8 cellular contexts compared by ENCODE assay signal in the genomic region with DNA sequence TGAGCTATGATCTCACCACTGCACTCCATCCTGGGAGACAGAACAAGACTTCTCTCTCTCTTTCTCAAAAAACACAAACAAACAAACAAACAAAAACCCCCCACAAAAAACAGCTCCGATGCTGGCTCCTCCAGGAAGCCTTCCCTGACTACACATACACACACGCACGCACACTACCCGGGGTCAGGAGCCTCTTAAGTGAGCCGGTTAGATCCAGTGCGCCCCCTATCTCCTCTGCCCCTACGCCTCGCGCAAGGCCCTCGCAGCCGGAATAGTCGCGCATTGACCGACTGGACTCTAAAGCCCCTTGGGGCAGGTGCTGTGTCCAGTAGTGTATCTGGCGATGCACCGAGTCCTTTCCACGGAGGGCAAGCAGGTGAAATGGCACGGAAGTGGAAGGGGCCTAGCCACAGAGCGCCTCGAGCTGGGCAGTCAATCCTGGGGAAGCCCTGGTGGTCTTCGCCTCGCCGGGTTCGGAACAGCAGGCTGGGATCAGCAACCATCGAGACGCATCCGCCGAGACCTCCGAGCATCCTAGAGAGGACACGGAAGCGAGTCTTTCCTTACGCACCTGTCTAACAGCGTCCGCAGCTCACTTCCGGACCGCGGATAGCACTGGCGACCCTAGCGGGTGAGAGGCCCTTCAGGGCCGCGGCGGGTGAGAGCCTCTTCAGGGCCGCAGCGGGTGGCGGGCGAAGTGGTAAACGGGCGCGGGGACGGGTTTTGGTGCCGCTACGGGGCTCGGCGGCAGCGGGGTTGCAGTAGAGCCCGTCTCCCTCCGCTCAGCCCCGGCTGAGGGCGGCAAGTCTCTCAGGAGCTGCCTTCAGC. TPM values are rescaled to one million over a fixed set of nuclear protein-coding genes. Genes with fewer than 3 reads are reported as not detected.
DNase-seq lines count a peak whose midpoint lies in the region; ATAC-seq and TF ChIP-seq lines count a peak whose summit lies in the region.

ZSCAN25 (plus strand) TSS at position 588 of the 828 bp plus-strand sequence. CDS start 2,661 bp downstream, outside the sequence.

- peaks cover 56% of the 10 kb centered on the region for H3K79me2 ChIP-seq in DND-41 (ENCODE audit: insufficient read depth, low read length)

- H2AFZ ChIP-seq in DND-41 (ENCODE audit: low read depth, low read length), result peak within 1 kb of the TSS; percentile 100

- H3K9ac ChIP-seq in DND-41 (ENCODE audit: low read depth, low read length), result peak within 1 kb of the TSS; percentile 79

- peaks cover 4% of the 10 kb centered on the region for H3K27me3 Mint-ChIP-seq in activated T-helper 1 cell treated with anti-CD3 and anti-CD28 coated beads, Interleukin-12 subunit alpha, Interleukin-12 subunit beta, Interleukin-2, Interleukin-4 antibody, amounts not matched to agents 30 ng/mL and 10 ng/mL and 1 ng/mL, durations not matched to agents 14 hours and 24 hours and 36 hours (ENCODE audit: insufficient read depth)
- H3K27me3 Mint-ChIP-seq in naive thymus-derived CD8-positive, alpha-beta T cell, result no peaks in the 10 kb centered on the region

- ATAC-seq in DND-41 (ENCODE audit: insufficient read depth, low read depth) (peak; percentile 95), GM21723 (IDR thresholded peaks at IDR 0.05; ENCODE audit: unreplicated experiment) (peak; percentile 94)
- ATAC-seq in naive thymus-derived CD8-positive, alpha-beta T cell, result peak; percentile 96

- intact Hi-C loops in activated T-helper 1 cell treated with anti-CD3 and anti-CD28 coated beads, Interleukin-12 subunit alpha, Interleukin-12 subunit beta, Interleukin-2, Interleukin-4 antibody, amounts not matched to agents 30 ng/mL and 10 ng/mL and 1 ng/mL, durations not matched to agents 14 hours and 24 hours and 36 hours (cut with micrococcal nuclease), result loop anchor here (1.0 to 10.0 kb wide), 7 partner anchors 8 to 484 kb away; partner anchors contain the start of genes AP4M1, FAM200A, MCM7 and ZNF394

- POLR2A ChIA-PET in naive thymus-derived CD8-positive, alpha-beta T cell (lab: Charles Lee), result interaction anchor here (0.6 to 3.8 kb wide), 16 partner anchors 8 to 431 kb away, joined by 3 to 54 read pairs (median 4); partner anchors contain the start of genes BUD31, PDAP1, TRIM4 and ZKSCAN1

- H4K20me1 ChIP-seq in DND-41 (ENCODE audit: insufficient read depth, low read length), result peaks cover 6% of the 10 kb centered on the region; the same call in 1 of the 2 replicates

- no peaks in the 10 kb centered on the region for H3K27me3 ChIP-seq in DND-41 (ENCODE audit: insufficient read depth, low read length, poor library complexity)

- DNase-seq in DND-41 (peak; percentile 92), RKO (ENCODE audit: low spot score) (peak; percentile 98), fibroblast of mammary gland (ENCODE audit: low read depth) (peak; percentile 91)
- DNase-seq in activated T-helper 1 cell treated with anti-CD3 and anti-CD28 coated beads, Interleukin-12 subunit alpha, Interleukin-12 subunit beta, Interleukin-2, Interleukin-4 antibody, amounts not matched to agents 30 ng/mL and 10 ng/mL and 1 ng/mL, durations not matched to agents 14 hours and 24 hours and 36 hours (ENCODE audit: low spot score), result peak; percentile 79
- DNase-seq in naive thymus-derived CD8-positive, alpha-beta T cell, result peak; percentile 70 to 93 (median 83)
- DNase-seq in stimulated activated naive CD4-positive, alpha-beta T cell (lab: John Stamatoyannopoulos, UW), result peak; percentile 69 to 86 (median 78)

- H3K36me3 Mint-ChIP-seq in activated T-helper 1 cell treated with anti-CD3 and anti-CD28 coated beads, Interleukin-12 subunit alpha, Interleukin-12 subunit beta, Interleukin-2, Interleukin-4 antibody, amounts not matched to agents 30 ng/mL and 10 ng/mL and 1 ng/mL, durations not matched to agents 14 hours and 24 hours and 36 hours (ENCODE audit: low read depth), result peaks cover 28% of the 10 kb centered on the region
- H3K36me3 Mint-ChIP-seq in naive thymus-derived CD8-positive, alpha-beta T cell, result peaks cover 0 to 35% (median 22%) of the 10 kb centered on the region in 3 donors

- peak; percentile 54 for TF ChIP-seq CTCF in DND-41 (IDR thresholded peaks at IDR 0.05; ENCODE audit: borderline replicate concordance, extremely low read depth, low read length, poor library complexity, severe bottlenecking)
- TF ChIP-seq CTCF in fibroblast of mammary gland (conservative IDR thresholded peaks at IDR 0.05; ENCODE audit: control insufficient read depth, insufficient read depth, low read depth, low read length), result peak; percentile 40

- peak within 1 kb of the TSS; percentile 94 for H3K27ac Mint-ChIP-seq in activated T-helper 1 cell treated with anti-CD3 and anti-CD28 coated beads, Interleukin-12 subunit alpha, Interleukin-12 subunit beta, Interleukin-2, Interleukin-4 antibody, amounts not matched to agents 30 ng/mL and 10 ng/mL and 1 ng/mL, durations not matched to agents 14 hours and 24 hours and 36 hours
- peak within 1 kb of the TSS; percentile 92 to 99 (median 98) for H3K27ac Mint-ChIP-seq in naive thymus-derived CD8-positive, alpha-beta T cell

- peak within 1 kb of the TSS; percentile 87 for H3K27ac ChIP-seq in DND-41 (ENCODE audit: low read length)
- peak within 1 kb of the TSS; percentile 88 for H3K27ac ChIP-seq in KOPT-K1 (ENCODE audit: low read depth, low read length, poor library complexity, severe bottlenecking)

- H3K9me3 ChIP-seq in DND-41 (ENCODE audit: insufficient read depth, low read length, severe bottlenecking), result no peaks in the 10 kb centered on the region
- no peaks in the 10 kb centered on the region for H3K9me3 ChIP-seq in KOPT-K1 (ENCODE audit: insufficient read depth, low read length, poor library complexity, severe bottlenecking)

- H3K4me3 Mint-ChIP-seq in activated T-helper 1 cell treated with anti-CD3 and anti-CD28 coated beads, Interleukin-12 subunit alpha, Interleukin-12 subunit beta, Interleukin-2, Interleukin-4 antibody, amounts not matched to agents 30 ng/mL and 10 ng/mL and 1 ng/mL, durations not matched to agents 14 hours and 24 hours and 36 hours, result peak within 1 kb of the TSS; percentile 96
- peak within 1 kb of the TSS; percentile 95 to 99 (median 96) for H3K4me3 Mint-ChIP-seq in naive thymus-derived CD8-positive, alpha-beta T cell

- H3K4me1 Mint-ChIP-seq in activated T-helper 1 cell treated with anti-CD3 and anti-CD28 coated beads, Interleukin-12 subunit alpha, Interleukin-12 subunit beta, Interleukin-2, Interleukin-4 antibody, amounts not matched to agents 30 ng/mL and 10 ng/mL and 1 ng/mL, durations not matched to agents 14 hours and 24 hours and 36 hours (ENCODE audit: low read depth), result peaks cover 56% of the 10 kb centered on the region
- H3K4me1 Mint-ChIP-seq in naive thymus-derived CD8-positive, alpha-beta T cell, result peaks cover 18 to 52% (median 47%) of the 10 kb centered on the region in 4 donors

- H3K4me2 ChIP-seq in DND-41 (ENCODE audit: insufficient read depth, low read length), result peak within 1 kb of the TSS; percentile 97

- H3K36me3 ChIP-seq in DND-41 (ENCODE audit: insufficient read depth, low read length) (peaks cover 45% of the 10 kb centered on the region), KOPT-K1 (ENCODE audit: insufficient read depth, low read length) (peaks cover 37% of the 10 kb centered on the region)

- peak within 1 kb of the TSS; percentile 68 to 88 for H3K4me3 ChIP-seq in DND-41 (ENCODE audit: low read depth in 1 of 2, low read length in 2 of 2)
- H3K4me3 ChIP-seq in fibroblast of mammary gland (ENCODE audit: control insufficient read depth, low read depth, low read length), result peak within 1 kb of the TSS; percentile 91

- no peaks in the 10 kb centered on the region for H3K9me3 Mint-ChIP-seq in activated T-helper 1 cell treated with anti-CD3 and anti-CD28 coated beads, Interleukin-12 subunit alpha, Interleukin-12 subunit beta, Interleukin-2, Interleukin-4 antibody, amounts not matched to agents 30 ng/mL and 10 ng/mL and 1 ng/mL, durations not matched to agents 14 hours and 24 hours and 36 hours
- H3K9me3 Mint-ChIP-seq in naive thymus-derived CD8-positive, alpha-beta T cell, result no peaks in the 10 kb centered on the region

- peaks cover 55% of the 10 kb centered on the region for H3K4me1 ChIP-seq in DND-41 (ENCODE audit: insufficient read depth, low read length)

RNA-seq across cellular contexts. Expression of gene ZSCAN25, which starts in this region (rescaled TPM):
- total RNA-seq in activated T-helper 1 cell treated with anti-CD3 and anti-CD28 coated beads, Interleukin-12 subunit alpha, Interleukin-12 subunit beta, Interleukin-2, Interleukin-4 antibody, amounts not matched to agents 30 ng/mL and 10 ng/mL and 1 ng/mL, durations not matched to agents 14 hours and 24 hours and 36 hours, result 31.5 and 32.9 TPM in 2 replicates
- 10 to 100 TPM; 57.1 to 57.8 TPM for total RNA-seq in naive thymus-derived CD8-positive, alpha-beta T cell
- 10 to 100 TPM in 2 of 3 donors, 1 to 10 TPM in 1; 9.2 to 19.0 (median 16.2) TPM for polyA plus RNA-seq in naive thymus-derived CD8-positive, alpha-beta T cell

Comparison
In these comparisons a context has a peak if more than half of its experiments do, and no peak if none do; other contexts are left out.
1. Peak in every context shown above with its lines: DNase-seq, ATAC-seq, H3K4me3 ChIP-seq and H3K27ac ChIP-seq.